1 cellular context compared by ENCODE assay signal in genomic region chr5:42889311-42889933, GRCh38.
A peak's percentile ranks its signal among the peaks of the same experiment; 100 is the strongest.
TF ChIP-seq lines count a peak whose summit lies in the region.

No MANE protein-coding gene starts in this region.

TF ChIP-seq in K562, 482 proteins besides CTCF, POLR2A, EP300 and RAD21 (continued from another document):
- TF ChIP-seq BRF2 (IDR thresholded peaks at IDR 0.05; ENCODE audit: borderline replicate concordance, insufficient read depth, insufficient read length) (no peak), XRCC4 (IDR thresholded peaks at IDR 0.05; ENCODE audit: extremely low read depth, insufficient read depth, insufficient read length) (no peak), ZNF239 (CRISPR knock-in tag; IDR thresholded peaks at IDR 0.05) (no peak), ZNF134 (CRISPR knock-in tag; conservative IDR thresholded peaks at IDR 0.05) (no peak), MAZ (CRISPR knock-in tag; conservative IDR thresholded peaks at IDR 0.05 in 1 of 2, IDR thresholded peaks at IDR 0.05 in 1 of 2) (no peak), ZBTB34 (CRISPR knock-in tag; IDR thresholded peaks at IDR 0.05) (no peak), NEUROD1 (IDR thresholded peaks at IDR 0.05; ENCODE audit: borderline replicate concordance, low read depth, low read length, partially characterized antibody) (peak; percentile 48), ZBTB1 (CRISPR knock-in tag; IDR thresholded peaks at IDR 0.05; ENCODE audit: borderline replicate concordance, low read depth) (no peak), JUND (IDR thresholded peaks at IDR 0.05; ENCODE audit: borderline replicate concordance, low read depth, low read length) (0 out of 2 replicates have a peak, but pooled peaks have one; percentile 22), JUND (tag; IDR thresholded peaks at IDR 0.05; ENCODE audit: borderline replicate concordance, low read depth, low read length) (peak; percentile 31; the same call in 1 of the 3 replicates), GABPB1 (CRISPR knock-in tag; IDR thresholded peaks at IDR 0.05) (no peak), JUNB (CRISPR knock-in tag; conservative IDR thresholded peaks at IDR 0.05) (no peak), RERE (CRISPR knock-in tag; IDR thresholded peaks at IDR 0.05; ENCODE audit: borderline replicate concordance) (no peak), TCF3 (CRISPR knock-in tag; IDR thresholded peaks at IDR 0.05) (peak; percentile 66), KLF10 (CRISPR knock-in tag; IDR thresholded peaks at IDR 0.05) (no peak), MECOM (CRISPR knock-in tag; IDR thresholded peaks at IDR 0.05) (no peak), CBFA2T3 (IDR thresholded peaks at IDR 0.05) (peak; percentile 76), HNRNPH1 (optimal IDR thresholded peaks at IDR 0.05; ENCODE audit: low read depth, low read length) (no peak), CTCFL (IDR thresholded peaks at IDR 0.05; ENCODE audit: borderline replicate concordance, insufficient read depth, low read depth, low read length, poor library complexity, severe bottlenecking) (no peak), ZNF232 (CRISPR knock-in tag; IDR thresholded peaks at IDR 0.05) (no peak), ZNF668 (CRISPR knock-in tag; IDR thresholded peaks at IDR 0.05) (no peak), PHF8 (IDR thresholded peaks at IDR 0.05; ENCODE audit: borderline replicate concordance, low read length) (no peak), ELK1 (CRISPR knock-in tag; IDR thresholded peaks at IDR 0.05) (no peak), KLF16 (IDR thresholded peaks at IDR 0.05) (no peak), FOXK2 (conservative IDR thresholded peaks at IDR 0.05 in 1 of 2, IDR thresholded peaks at IDR 0.05 in 1 of 2; ENCODE audit: low read depth in 2 of 2) (peak; percentile 71 to 74; a peak in 3 of 4 replicates), DPF2 (IDR thresholded peaks at IDR 0.05) (peak; percentile 61), XRCC3 (IDR thresholded peaks at IDR 0.05) (no peak), ZZZ3 (IDR thresholded peaks at IDR 0.05) (no peak)
